In the genomic region with DNA sequence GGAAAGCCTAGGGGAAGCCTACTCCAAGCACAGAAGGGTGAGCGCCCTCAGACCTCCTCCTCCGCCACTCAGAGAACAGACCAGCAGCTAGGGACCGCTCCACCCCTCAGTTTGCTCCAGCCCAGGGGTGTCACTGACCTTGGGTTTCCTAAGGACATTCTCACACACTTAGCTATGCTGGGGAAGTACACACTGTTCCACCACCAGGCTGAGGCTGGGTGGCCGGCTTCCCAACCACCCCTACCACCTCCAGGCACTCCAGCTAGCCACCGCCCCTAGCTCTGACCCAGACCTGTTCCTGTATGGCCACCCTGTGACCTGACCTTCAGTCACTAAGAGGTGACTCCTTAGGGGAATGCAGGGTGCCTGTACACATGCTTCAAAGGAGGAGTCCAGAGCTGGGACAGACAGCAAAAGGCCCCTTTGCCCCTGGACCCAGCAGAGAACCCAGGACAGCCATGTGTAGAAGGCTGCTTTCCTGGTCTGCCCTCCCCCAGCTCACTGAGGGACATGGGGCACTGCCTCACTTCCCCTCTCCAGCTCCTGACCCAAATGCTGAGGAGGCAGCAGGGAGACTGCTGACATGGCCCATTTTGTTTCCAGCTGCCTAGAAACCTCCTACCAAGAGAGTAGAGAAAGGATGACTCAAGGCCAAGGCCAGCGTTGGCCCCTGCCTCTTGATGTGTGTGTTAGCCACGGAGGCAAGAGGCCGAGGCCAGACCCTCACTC, we compare ENCODE assay signal across 1 cellular context.
TF ChIP-seq lines count a peak whose summit lies in the region.

No MANE protein-coding gene starts in this region.

TF ChIP-seq in A549, 52 proteins besides CTCF, POLR2A, EP300 and RAD21:
- TF ChIP-seq CBX2 (IDR thresholded peaks at IDR 0.05; ENCODE audit: borderline replicate concordance, low read depth), result no peak
- no peak for TF ChIP-seq FOSL2 (IDR thresholded peaks at IDR 0.05)
- no peak for TF ChIP-seq FOSL2 (CRISPR knock-in tag; IDR thresholded peaks at IDR 0.05)
- TF ChIP-seq MAZ (IDR thresholded peaks at IDR 0.05; ENCODE audit: borderline replicate concordance, low read depth, low read length), result no peak
- no peak for TF ChIP-seq TP53 (CRISPR knock-in tag; IDR thresholded peaks at IDR 0.05)
- peak; percentile 61 for TF ChIP-seq MAFK (IDR thresholded peaks at IDR 0.05; ENCODE audit: partially characterized antibody)
- no peak for TF ChIP-seq EHF (CRISPR knock-in tag; IDR thresholded peaks at IDR 0.05)
- TF ChIP-seq, protein P1, sequence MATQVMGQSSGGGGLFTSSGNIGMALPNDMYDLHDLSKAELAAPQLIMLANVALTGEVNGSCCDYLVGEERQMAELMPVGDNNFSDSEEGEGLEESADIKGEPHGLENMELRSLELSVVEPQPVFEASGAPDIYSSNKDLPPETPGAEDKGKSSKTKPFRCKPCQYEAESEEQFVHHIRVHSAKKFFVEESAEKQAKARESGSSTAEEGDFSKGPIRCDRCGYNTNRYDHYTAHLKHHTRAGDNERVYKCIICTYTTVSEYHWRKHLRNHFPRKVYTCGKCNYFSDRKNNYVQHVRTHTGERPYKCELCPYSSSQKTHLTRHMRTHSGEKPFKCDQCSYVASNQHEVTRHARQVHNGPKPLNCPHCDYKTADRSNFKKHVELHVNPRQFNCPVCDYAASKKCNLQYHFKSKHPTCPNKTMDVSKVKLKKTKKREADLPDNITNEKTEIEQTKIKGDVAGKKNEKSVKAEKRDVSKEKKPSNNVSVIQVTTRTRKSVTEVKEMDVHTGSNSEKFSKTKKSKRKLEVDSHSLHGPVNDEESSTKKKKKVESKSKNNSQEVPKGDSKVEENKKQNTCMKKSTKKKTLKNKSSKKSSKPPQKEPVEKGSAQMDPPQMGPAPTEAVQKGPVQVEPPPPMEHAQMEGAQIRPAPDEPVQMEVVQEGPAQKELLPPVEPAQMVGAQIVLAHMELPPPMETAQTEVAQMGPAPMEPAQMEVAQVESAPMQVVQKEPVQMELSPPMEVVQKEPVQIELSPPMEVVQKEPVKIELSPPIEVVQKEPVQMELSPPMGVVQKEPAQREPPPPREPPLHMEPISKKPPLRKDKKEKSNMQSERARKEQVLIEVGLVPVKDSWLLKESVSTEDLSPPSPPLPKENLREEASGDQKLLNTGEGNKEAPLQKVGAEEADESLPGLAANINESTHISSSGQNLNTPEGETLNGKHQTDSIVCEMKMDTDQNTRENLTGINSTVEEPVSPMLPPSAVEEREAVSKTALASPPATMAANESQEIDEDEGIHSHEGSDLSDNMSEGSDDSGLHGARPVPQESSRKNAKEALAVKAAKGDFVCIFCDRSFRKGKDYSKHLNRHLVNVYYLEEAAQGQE (IDR thresholded peaks at IDR 0.05), result no peak
TF ChIP-seq in A549: peak in this region for 1.
